ENCODE assay signal across 9 cellular contexts in the genomic region with DNA sequence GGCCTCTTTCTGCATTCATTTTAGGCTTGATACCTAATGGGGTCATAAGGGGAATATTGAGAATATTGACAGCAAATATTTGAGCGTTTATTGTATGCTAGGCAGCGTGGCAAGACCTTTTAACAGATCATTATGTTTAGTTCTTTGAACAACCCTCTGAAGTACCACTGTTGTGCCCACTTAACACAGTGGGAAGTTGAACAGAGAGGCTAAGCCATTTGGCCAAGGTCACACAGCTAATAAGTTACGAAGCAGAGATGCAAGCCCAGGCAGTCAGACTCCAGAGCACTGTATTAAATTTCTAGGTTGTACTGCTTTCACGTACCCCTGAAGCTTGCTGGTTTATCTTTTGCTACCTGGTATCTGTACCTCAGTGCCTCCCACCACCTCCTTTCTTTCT. TPM values are rescaled to one million over a fixed set of nuclear protein-coding genes. Genes with fewer than 3 reads are reported as not detected.
DNase-seq lines count a peak whose midpoint lies in the region; ATAC-seq and TF ChIP-seq lines count a peak whose summit lies in the region.
"Had no signal": no experiment of that assay in that cellular context is flagged by ENCODE, and none has a peak within 500 bp of the region (broad histone marks: within the 10 kb centered on the region; RNA-seq: fewer than 3 reads in every experiment).

No MANE protein-coding gene starts in this region.

- H3K27ac ChIP-seq in ascending aorta, result peak overlapping the region; percentile 94 to 95
- peak overlapping the region; percentile 97 to 99 (median 97) for H3K27ac ChIP-seq in right lobe of liver
- no peak overlapping the region for H3K27ac ChIP-seq in thymus (ENCODE audit: low read depth)

- H3K9me3 Mint-ChIP-seq in activated T-cell treated with anti-CD3 and anti-CD28 coated beads, Interleukin-2, amount 50 U/mL, for 24 hours, result no peaks in the 10 kb centered on the region

- H3K36me3 ChIP-seq in ascending aorta, result no peaks in the 10 kb centered on the region
- no peaks in the 10 kb centered on the region for H3K36me3 ChIP-seq in right lobe of liver
- H3K36me3 ChIP-seq in thymus (ENCODE audit: control insufficient read depth, insufficient read depth), result peaks cover 4% of the 10 kb centered on the region

- H3K27ac Mint-ChIP-seq in activated T-cell treated with anti-CD3 and anti-CD28 coated beads, Interleukin-2, amount 50 U/mL, for 24 hours, result peak overlapping the region; percentile 91

- H3K27me3 ChIP-seq in ascending aorta, result no peaks in the 10 kb centered on the region
- H3K27me3 ChIP-seq in right lobe of liver, result no peaks in the 10 kb centered on the region
- no peaks in the 10 kb centered on the region for H3K27me3 ChIP-seq in thymus (ENCODE audit: control insufficient read depth, insufficient read depth)

- TF ChIP-seq POLR2A in right lobe of liver (IDR thresholded peaks at IDR 0.05), result no peak

- ATAC-seq in right lobe of liver (no peak), GM21529 (IDR thresholded peaks at IDR 0.05; ENCODE audit: unreplicated experiment) (no peak), GM18502 (IDR thresholded peaks at IDR 0.05; ENCODE audit: poor library complexity, unreplicated experiment) (no peak)

- H3K27me3 Mint-ChIP-seq in activated T-cell treated with anti-CD3 and anti-CD28 coated beads, Interleukin-2, amount 50 U/mL, for 24 hours, result no peaks in the 10 kb centered on the region

- intact Hi-C loops in ascending aorta (cut with DNase I) (loop anchor here (2.0 to 10.0 kb wide), 7 partner anchors 70 to 1132 kb away; partner anchors contain the start of genes ACAD9, EEFSEC, MCM2 and SEC61A1), right lobe of liver (cut with DNase I) (no loop called here)

- H3K4me3 Mint-ChIP-seq in activated T-cell treated with anti-CD3 and anti-CD28 coated beads, Interleukin-2, amount 50 U/mL, for 24 hours, result peak overlapping the region; percentile 89

- TF ChIP-seq CTCF in ascending aorta (IDR thresholded peaks at IDR 0.05) (no peak), right lobe of liver (IDR thresholded peaks at IDR 0.05) (no peak)

- peak overlapping the region; percentile 89 to 97 for H3K4me3 ChIP-seq in ascending aorta
- peak overlapping the region; percentile 97 to 100 (median 99) for H3K4me3 ChIP-seq in right lobe of liver
- peak overlapping the region; percentile 100 for H3K4me3 ChIP-seq in thymus (ENCODE audit: low read length)

- 6% methylated on average over 4 of the region's 4 CpGs for WGBS in right lobe of liver (ENCODE audit: insufficient coverage, low coverage, low lambda C conversion rate, missing lambda C conversion rate)
- 41% methylated on average over 4 of the region's 4 CpGs for WGBS in thymus

- H3K9me3 ChIP-seq in ascending aorta (no peaks in the 10 kb centered on the region), right lobe of liver (no peaks in the 10 kb centered on the region), thymus (ENCODE audit: control insufficient read depth) (no peaks in the 10 kb centered on the region)

- peaks cover 51% of the 10 kb centered on the region for H3K36me3 Mint-ChIP-seq in activated T-cell treated with anti-CD3 and anti-CD28 coated beads, Interleukin-2, amount 50 U/mL, for 24 hours (ENCODE audit: low read depth)

- peaks cover 0 to 29% of the 10 kb centered on the region in 2 donors for H3K4me1 ChIP-seq in ascending aorta
- peaks cover 0 to 41% (median 6%) of the 10 kb centered on the region in 4 donors for H3K4me1 ChIP-seq in right lobe of liver
- H3K4me1 ChIP-seq in thymus (ENCODE audit: control insufficient read depth, insufficient read depth, low read length), result peaks cover 8% of the 10 kb centered on the region

- peak; percentile 23 for DNase-seq in activated T-cell treated with anti-CD3 and anti-CD28 coated beads, Interleukin-2, amount 50 U/mL, for 24 hours
- DNase-seq in activated T-cell treated with anti-CD3 and anti-CD28 coated beads, Interleukin-2, amount 50 U/mL, for 1 hour, result no peak
- no peak for DNase-seq in ascending aorta (ENCODE audit: low spot score in 2 of 2)
- no peak for DNase-seq in right lobe of liver
- DNase-seq in AML-193 (lab: John Stamatoyannopoulos, UW), result no peak
- DNase-seq: effector CD8-positive, alpha-beta T cell had no signal

- H3K4me1 Mint-ChIP-seq in activated T-cell treated with anti-CD3 and anti-CD28 coated beads, Interleukin-2, amount 50 U/mL, for 24 hours (ENCODE audit: low read depth), result peaks cover 62% of the 10 kb centered on the region

RNA-seq across cellular contexts. Expression of gene RAB7A, which starts 1.1 kb away (rescaled TPM):
- total RNA-seq in ascending aorta, result 90.3 TPM
- total RNA-seq in right lobe of liver, result 100 to 1,000 TPM in 4 of 6 experiments, 10 to 100 TPM in 2; 84.0 to 145 (median 119) TPM
- polyA plus RNA-seq in thymus, result 167 TPM
